In genomic region chr3:122957707-122958210, GRCh38 we compare ENCODE assay signal across 13 cellular contexts.
A peak's percentile ranks its signal among the peaks of the same experiment; 100 is the strongest.
DNase-seq lines count a peak whose midpoint lies in the region; ATAC-seq and TF ChIP-seq lines count a peak whose summit lies in the region.
"Had no signal": no experiment of that assay in that cellular context is flagged by ENCODE, and none has a peak within 500 bp of the region (broad histone marks: within the 10 kb centered on the region; RNA-seq: fewer than 3 reads in every experiment).

No MANE protein-coding gene starts in this region.

- H3K4me1 ChIP-seq in lower lobe of right lung: peaks cover 23% of the 10 kb centered on the region
- H3K4me1 ChIP-seq in tibial artery: peaks cover 5 to 50% (median 37%) of the 10 kb centered on the region in 4 donors
- H3K4me1 ChIP-seq in esophagus muscularis mucosa: peaks cover 23 to 32% (median 28%) of the 10 kb centered on the region in 4 donors

- ATAC-seq in lower lobe of right lung: peak; percentile 87 to 91
- ATAC-seq: PC-3 had no signal

- TF ChIP-seq EP300 in esophagus muscularis mucosa (IDR thresholded peaks at IDR 0.05): no peak

- H3K36me3 ChIP-seq in lower lobe of right lung: no peaks in the 10 kb centered on the region
- H3K36me3 ChIP-seq in tibial artery: no peaks in the 10 kb centered on the region
- no peaks in the 10 kb centered on the region for H3K36me3 ChIP-seq in esophagus muscularis mucosa
- H3K36me3 ChIP-seq: ovary had no signal

- no peaks in the 10 kb centered on the region for H3K9me3 ChIP-seq in lower lobe of right lung
- H3K9me3 ChIP-seq in tibial artery: no peaks in the 10 kb centered on the region
- H3K9me3 ChIP-seq in esophagus muscularis mucosa: no peaks in the 10 kb centered on the region
- H3K9me3 ChIP-seq: ovary had no signal

- no peak for TF ChIP-seq POLR2A in esophagus muscularis mucosa (IDR thresholded peaks at IDR 0.05; ENCODE audit: low read depth)

- intact Hi-C loops in lower lobe of right lung (cut with DNase I): no loop called here
- intact Hi-C loops in tibial artery (cut with DNase I; ENCODE audit: low total_unique reads): no loop called here
- intact Hi-C loops in esophagus muscularis mucosa (cut with DNase I): no loop called here
- intact Hi-C loops in head of caudate nucleus (cut with DNase I): no loop called here

- H3K27me3 ChIP-seq in lower lobe of right lung (ENCODE audit: low read depth) (no peaks in the 10 kb centered on the region), tibial artery (no peaks in the 10 kb centered on the region), esophagus muscularis mucosa (peaks cover 0 to 5% (median 0%) of the 10 kb centered on the region in 4 donors)
- H3K27me3 ChIP-seq: ovary had no signal

- DNase-seq in fibroblast of pulmonary artery (ENCODE audit: low read depth): peak; percentile 36
- DNase-seq in lower lobe of right lung: no peak
- peak in 1 of 2 donors; percentile 80 for DNase-seq in tibial artery
- DNase-seq in esophagus muscularis mucosa (ENCODE audit: extremely low spot score): no peak
- DNase-seq in effector CD8-positive, alpha-beta T cell (lab: John Stamatoyannopoulos, UW): no peak
- no peak for DNase-seq in head of caudate nucleus
- DNase-seq: activated CD4-positive, alpha-beta T cell treated with anti-CD3 and anti-CD28 coated beads, Interleukin-2, amount 10 ng/mL, durations not matched to agents 24 days and 14 days; activated naive CD4-positive, alpha-beta T cell treated with Interleukin-2 at 50 U/mL for 16 hours; NCI-H2081; NCI-H524; PC-3 had no signal

- TF ChIP-seq CTCF in VCaP (conservative IDR thresholded peaks at IDR 0.05) (no peak), fibroblast of pulmonary artery (IDR thresholded peaks at IDR 0.05; ENCODE audit: low read length, missing control alignments) (no peak), lower lobe of right lung (IDR thresholded peaks at IDR 0.05) (no peak), tibial artery (IDR thresholded peaks at IDR 0.05) (no peak), esophagus muscularis mucosa (IDR thresholded peaks at IDR 0.05) (no peak)

- H3K4me3 ChIP-seq in fibroblast of pulmonary artery (replicated peaks; ENCODE audit: low read depth, low read length): no peak overlapping the region
- H3K4me3 ChIP-seq in lower lobe of right lung: no peak overlapping the region
- H3K4me3 ChIP-seq in tibial artery: no peak overlapping the region
- H3K4me3 ChIP-seq in esophagus muscularis mucosa: no peak overlapping the region
- H3K4me3 ChIP-seq: ovary had no signal

- H3K27ac ChIP-seq in VCaP (peak overlapping the region; percentile 65), lower lobe of right lung (peak overlapping the region; percentile 67), tibial artery (peak overlapping the region; percentile 63 to 72), esophagus muscularis mucosa (replicated peaks in 1 of 4) (peak overlapping the region in 1 of 4 donors; percentile 49)
- H3K27ac ChIP-seq: ovary had no signal

- 47% methylated on average over 2 of the region's 4 CpGs for WGBS in esophagus muscularis mucosa
